In genomic region chr3:184552296-184552695, GRCh38 we compare ENCODE assay signal across 14 cellular contexts. TPM values are rescaled to one million over a fixed set of nuclear protein-coding genes. Genes with fewer than 3 reads are reported as not detected.
DNase-seq lines count a peak whose midpoint lies in the region; ATAC-seq and TF ChIP-seq lines count a peak whose summit lies in the region.
"Had no signal": no experiment of that assay in that cellular context is flagged by ENCODE, and none has a peak within 500 bp of the region (broad histone marks: within the 10 kb centered on the region; RNA-seq: fewer than 3 reads in every experiment).

No MANE protein-coding gene starts in this region.

- H3K36me3 ChIP-seq in IMR-90 (ENCODE audit: control insufficient read depth, insufficient read depth, low read length) (no peaks in the 10 kb centered on the region), upper lobe of left lung (no peaks in the 10 kb centered on the region)
- H3K36me3 ChIP-seq: BLaER1 treated with 17β-estradiol and CSF1 and Interleukin-3, amounts not matched to agents 10 nM and 100 nM had no signal

- dilution Hi-C loops in IMR-90 (cut with HindIII; ENCODE audit: low sequenced_read_pairs, unreplicated experiment) = no loop called here

- no peak overlapping the region for H3K4me3 ChIP-seq in IMR-90 (ENCODE audit: insufficient read depth, low read depth, low read length)
- no peak overlapping the region for H3K4me3 ChIP-seq in upper lobe of left lung
- H3K4me3 ChIP-seq: BLaER1 treated with 17β-estradiol and CSF1 and Interleukin-3, amounts not matched to agents 10 nM and 100 nM had no signal

- no peak overlapping the region for H2AK5ac ChIP-seq in IMR-90 (ENCODE audit: low read depth, low read length)

- H2BK120ac ChIP-seq in IMR-90 (ENCODE audit: low read depth, low read length) = no peak overlapping the region

- no peak overlapping the region for H2BK20ac ChIP-seq in IMR-90 (ENCODE audit: low read depth, low read length)

- H3K27ac Mint-ChIP-seq in CD14-positive monocyte = no peak overlapping the region
- no peak overlapping the region for H3K27ac Mint-ChIP-seq in chondrocyte (ENCODE audit: unreplicated experiment)
- H3K27ac Mint-ChIP-seq: B cell; CD4-positive, CD25-positive, alpha-beta regulatory T cell had no signal

- TF ChIP-seq EP300 in upper lobe of left lung (IDR thresholded peaks at IDR 0.05) = no peak

- ATAC-seq in IMR-90 (ENCODE audit: low read depth) (no peak), HG03521 (IDR thresholded peaks at IDR 0.05; ENCODE audit: unreplicated experiment) (no peak), upper lobe of left lung (ENCODE audit: low FRiP score in 2 of 2) (no peak)
- ATAC-seq: HepG2 had no signal

- intact Hi-C loops in CD14-positive monocyte (cut with micrococcal nuclease) (no loop called here), IMR-90 (cut with micrococcal nuclease) (no loop called here), posterior vena cava (cut with DNase I) (no loop called here)

- H3K4me1 ChIP-seq in IMR-90 (ENCODE audit: control insufficient read depth, insufficient read depth, low read length) = no peaks in the 10 kb centered on the region
- peaks cover 0 to 13% (median 3%) of the 10 kb centered on the region in 4 donors for H3K4me1 ChIP-seq in upper lobe of left lung
- H3K4me1 ChIP-seq: Caco-2 had no signal

- H2BK5ac ChIP-seq in IMR-90 (ENCODE audit: low read depth, low read length, poor library complexity, severe bottlenecking) = no peak overlapping the region

- no peak for TF ChIP-seq POLR2A in IMR-90 (IDR thresholded peaks at IDR 0.05; ENCODE audit: low read depth, low read length)
- TF ChIP-seq POLR2A in upper lobe of left lung (IDR thresholded peaks at IDR 0.05) = no peak

- CTCF ChIA-PET in IMR-90 (lab: Yijun Ruan, JAX) = no interaction called here

- H3K27me3 Mint-ChIP-seq in CD14-positive monocyte (ENCODE audit: low read depth in 3 of 3) (peaks cover 8 to 14% (median 9%) of the 10 kb centered on the region in 3 donors), chondrocyte (ENCODE audit: low read depth) (peaks cover 20% of the 10 kb centered on the region)

- no peak overlapping the region for H2BK15ac ChIP-seq in IMR-90 (ENCODE audit: low read depth, low read length)

- no peak overlapping the region for H3K4ac ChIP-seq in IMR-90 (ENCODE audit: low read depth, low read length)

- H4K20me1 ChIP-seq in IMR-90 (ENCODE audit: insufficient read depth, low read length) = no peaks in the 10 kb centered on the region
- H4K20me1 ChIP-seq: BLaER1 treated with 17β-estradiol and CSF1 and Interleukin-3, amounts not matched to agents 10 nM and 100 nM had no signal

- DNase-seq in CD14-positive monocyte (ENCODE audit: low spot score) = peak; percentile 9
- DNase-seq in IMR-90 = no peak
- DNase-seq in chondrocyte (ENCODE audit: low spot score) = peak; percentile 32
- peak; percentile 65 for DNase-seq in posterior vena cava (ENCODE audit: low spot score)
- DNase-seq in NCI-H446 treated with DMSO at 0.1 percent for 48 hours (lab: John Stamatoyannopoulos, UW) = no peak
- DNase-seq in 8988T = no peak
- no peak for DNase-seq in upper lobe of left lung
- DNase-seq: Caco-2; CD4-positive, CD25-positive, alpha-beta regulatory T cell; HCEC 1CT had no signal

- no peak overlapping the region for H3K14ac ChIP-seq in IMR-90 (replicated peaks; ENCODE audit: low read depth, low read length)

- H3K9me3 Mint-ChIP-seq in CD14-positive monocyte (no peaks in the 10 kb centered on the region), chondrocyte (ENCODE audit: low read depth) (no peaks in the 10 kb centered on the region)

- H3K9me3 ChIP-seq in IMR-90 (ENCODE audit: control insufficient read depth, insufficient read depth, low read length) = no peaks in the 10 kb centered on the region
- H3K9me3 ChIP-seq in upper lobe of left lung = no peaks in the 10 kb centered on the region
- H3K9me3 ChIP-seq: BLaER1 treated with 17β-estradiol and CSF1 and Interleukin-3, amounts not matched to agents 10 nM and 100 nM; Caco-2 had no signal

- H4K91ac ChIP-seq in IMR-90 (ENCODE audit: insufficient read depth, low read depth, low read length) = no peak overlapping the region

- no peak overlapping the region for H3K23ac ChIP-seq in IMR-90 (ENCODE audit: low read depth, low read length)

- H3K4me1 Mint-ChIP-seq in CD14-positive monocyte (peaks cover 19% of the 10 kb centered on the region), chondrocyte (ENCODE audit: low read depth) (no peaks in the 10 kb centered on the region)
- H3K4me1 Mint-ChIP-seq: B cell had no signal

- no peak overlapping the region for H3K9ac ChIP-seq in IMR-90 (ENCODE audit: low read depth, low read length)
- H3K9ac ChIP-seq: BLaER1 treated with 17β-estradiol and CSF1 and Interleukin-3, amounts not matched to agents 10 nM and 100 nM had no signal

- no peaks in the 10 kb centered on the region for H3K36me3 Mint-ChIP-seq in CD14-positive monocyte
- no peaks in the 10 kb centered on the region for H3K36me3 Mint-ChIP-seq in chondrocyte (ENCODE audit: low read depth)
- H3K36me3 Mint-ChIP-seq: CD4-positive, CD25-positive, alpha-beta regulatory T cell had no signal

- H3K9me1 ChIP-seq in IMR-90 (ENCODE audit: insufficient read depth, low read length) = no peaks in the 10 kb centered on the region

- 61% methylated on average over 3 of the region's 6 CpGs; no CpG with 5 or more reads in 1 of the 2 experiments for WGBS in IMR-90 (ENCODE audit: extremely low coverage in 2 of 2, insufficient read length in 1 of 2), 2 experiments
- 90 to 91% methylated on average over 6 of the region's 6 CpGs for WGBS in upper lobe of left lung, 2 donors

- H3K56ac ChIP-seq in IMR-90 (ENCODE audit: extremely low read depth, insufficient read depth, low read length) = no peak overlapping the region

- H3K27ac ChIP-seq in IMR-90 (ENCODE audit: insufficient read depth, low read length) (no peak overlapping the region), upper lobe of left lung (no peak overlapping the region)
- H3K27ac ChIP-seq: BLaER1 treated with 17β-estradiol and CSF1 and Interleukin-3, amounts not matched to agents 10 nM and 100 nM had no signal

- TF ChIP-seq CTCF in CD14-positive monocyte (IDR thresholded peaks at IDR 0.05) (no peak), IMR-90 (conservative IDR thresholded peaks at IDR 0.05; ENCODE audit: low read depth, low read length) (no peak), chondrocyte (IDR thresholded peaks at IDR 0.05) (no peak), upper lobe of left lung (IDR thresholded peaks at IDR 0.05) (no peak)

- peaks cover 66% of the 10 kb centered on the region for H3K27me3 ChIP-seq in IMR-90 (ENCODE audit: control insufficient read depth, insufficient read depth, low read length)
- no peaks in the 10 kb centered on the region for H3K27me3 ChIP-seq in upper lobe of left lung
- H3K27me3 ChIP-seq: BLaER1 treated with 17β-estradiol and CSF1 and Interleukin-3, amounts not matched to agents 10 nM and 100 nM had no signal

- H2AK9ac ChIP-seq in IMR-90 (replicated peaks; ENCODE audit: low read depth, low read length, poor library complexity) = no peak overlapping the region

- H3K4me2 ChIP-seq in IMR-90 (ENCODE audit: low read depth, low read length) = no peak overlapping the region
- H3K4me2 ChIP-seq: BLaER1 treated with 17β-estradiol and CSF1 and Interleukin-3, amounts not matched to agents 10 nM and 100 nM had no signal

- H3K18ac ChIP-seq in IMR-90 (ENCODE audit: low read depth, low read length) = no peak overlapping the region

- H3K79me1 ChIP-seq in IMR-90 (ENCODE audit: low read depth in 1 of 2, low read length in 2 of 2) = no peaks in the 10 kb centered on the region

- in situ Hi-C loops in IMR-90 (cut with MboI; ENCODE audit: low sequenced_read_pairs) = no loop called here

- H4K8ac ChIP-seq in IMR-90 (ENCODE audit: low read depth in 2 of 2, low read length in 2 of 2) = no peak overlapping the region

- no peak for TF ChIP-seq RAD21 in IMR-90 (IDR thresholded peaks at IDR 0.05; ENCODE audit: low read length)

- no peak overlapping the region for H4K5ac ChIP-seq in IMR-90 (ENCODE audit: low read depth, low read length)

- POLR2A ChIA-PET in IMR-90 (lab: Charles Lee; ENCODE audit: unreplicated experiment) = no interaction called here

- H2AFZ ChIP-seq in IMR-90 (replicated peaks; ENCODE audit: low read length, poor library complexity) = peak overlapping the region; percentile 32

- H3K4me3 Mint-ChIP-seq in CD14-positive monocyte = no peak overlapping the region
- H3K4me3 Mint-ChIP-seq in chondrocyte (ENCODE audit: unreplicated experiment) = no peak overlapping the region
- H3K4me3 Mint-ChIP-seq: B cell had no signal

- BruUV-seq in IMR-90 (replicated peaks; lab: Mats Ljungman, UMichigan) = no TSS peak

TF ChIP-seq in IMR-90, 13 proteins besides CTCF, POLR2A, EP300 and RAD21 (continues in another document):
- TF ChIP-seq SMC3 (IDR thresholded peaks at IDR 0.05; ENCODE audit: low read depth, low read length) = no peak
- TF ChIP-seq FOS (IDR thresholded peaks at IDR 0.05; ENCODE audit: low read depth, low read length) = no peak
- no peak for TF ChIP-seq MAZ (IDR thresholded peaks at IDR 0.05; ENCODE audit: borderline replicate concordance, low read depth, low read length)
- no peak for TF ChIP-seq RFX5 (IDR thresholded peaks at IDR 0.05; ENCODE audit: low read depth, low read length)
- no peak for TF ChIP-seq RCOR1 (IDR thresholded peaks at IDR 0.05; ENCODE audit: insufficient replicate concordance, low read length)
- TF ChIP-seq CHD1 (IDR thresholded peaks at IDR 0.05; ENCODE audit: low read depth, low read length) = no peak
- no peak for TF ChIP-seq USF2 (IDR thresholded peaks at IDR 0.05; ENCODE audit: low read depth, low read length)
- no peak for TF ChIP-seq NFE2L2 (IDR thresholded peaks at IDR 0.05; ENCODE audit: low read depth, low read length)
- no peak for TF ChIP-seq BHLHE40 (IDR thresholded peaks at IDR 0.05; ENCODE audit: low read depth, low read length)

RNA-seq across cellular contexts. Expression of gene EPHB3, which starts 9.3 kb away (rescaled TPM):
- polyA plus RNA-seq in CD14-positive monocyte (1 to 10 TPM in 1 of 2 donors, under 1 TPM in 1; 0.80 to 1.2 TPM), IMR-90 (2012; rRNA removed) (2.2 and 2.9 TPM in 2 replicates)
- total RNA-seq in IMR-90 (2012; rRNA removed) (0.72 and 0.83 TPM in 2 replicates), chondrocyte (7.2 to 11.6 TPM (median 7.5 TPM) in 3 replicates), posterior vena cava (10 to 100 TPM in 1 of 2 donors, 1 to 10 TPM in 1; 6.9 to 10.8 TPM), upper lobe of left lung (1 to 10 TPM; 3.1 to 10.0 (median 7.2) TPM)
- 1.6 and 3.6 TPM in 2 replicates for polyA plus RNA-seq in IMR-90 (2012; cell fraction: cytosol; rRNA removed)
- 14.5 and 15.0 TPM in 2 replicates for polyA plus RNA-seq in IMR-90 (2012; cell fraction: nucleus; rRNA removed; ENCODE audit: low replicate concordance)
- total RNA-seq: CD4-positive, CD25-positive, alpha-beta regulatory T cell; HepG2 had no signal
- polyA plus RNA-seq: CD4-positive, CD25-positive, alpha-beta regulatory T cell had no signal

Comparison
In these comparisons a context has a peak if more than half of its experiments do, and no peak if none do; other contexts are left out.
1. DNase-seq: peak in CD14-positive monocyte (single experiment), chondrocyte (single experiment) and posterior vena cava (single experiment); none in IMR-90 (single experiment), NCI-H446 treated with DMSO at 0.1 percent for 48 hours (single experiment), 8988T (single experiment) and upper lobe of left lung (0 of 2).